ENCODE assay signal across 24 cellular contexts in genomic region chr22:45882881-45883810, GRCh38.
A peak's percentile ranks its signal among the peaks of the same experiment; 100 is the strongest.
DNase-seq lines count a peak whose midpoint lies in the region; ATAC-seq, FAIRE-seq and TF ChIP-seq lines count a peak whose summit lies in the region.
"Had no signal": no experiment of that assay in that cellular context is flagged by ENCODE, and none has a peak within 500 bp of the region (broad histone marks: within the 10 kb centered on the region; RNA-seq: fewer than 3 reads in every experiment).

No MANE protein-coding gene starts in this region.

- FAIRE-seq in urothelium cell line (lab: Jason Lieb, UNC), result no peak

- peak; percentile 63 for DNase-seq in Right ventricle myocardium superior
- no peak for DNase-seq in left cardiac atrium
- peak; percentile 46 for DNase-seq in ecto neural progenitor cell (ENCODE audit: low spot score)
- DNase-seq in lower lobe of right lung, result peak; percentile 42
- DNase-seq in upper lobe of right lung, result peak; percentile 59
- no peak for DNase-seq in NCI-H1436 treated with DMSO at 0.1 percent for 48 hours (lab: John Stamatoyannopoulos, UW)
- no peak for DNase-seq in urothelium cell line (ENCODE audit: low spot score)
- DNase-seq: activated CD4-positive, alpha-beta T cell treated with anti-CD3 and anti-CD28 coated beads, Interleukin-2, amount 50 U/mL, for 4 hours; effector CD4-positive, alpha-beta T cell; hippocampal formation; immature natural killer cell; NCI-H1092 treated with DMSO at 0.1 percent for 48 hours; NCI-H1930; NCI-H226; RPMI8226; stimulated activated CD4-positive, alpha-beta T cell treated with anti-CD3 and anti-CD28 coated beads, Interleukin-12 subunit alpha, Interleukin-12 subunit beta, amount 100 ng/mL, for 4 hours; stimulated activated CD4-positive, alpha-beta T cell treated with anti-CD3 and anti-CD28 coated beads, Interleukin-4, amount 100 ng/mL, for 24 hours; stimulated activated naive CD4-positive, alpha-beta T cell; testis had no signal

- intact Hi-C loops in Right ventricle myocardium superior (cut with DNase I), result no loop called here
- intact Hi-C loops in left cardiac atrium (cut with DNase I), result no loop called here
- intact Hi-C loops in lower lobe of right lung (cut with DNase I), result no loop called here
- intact Hi-C loops in upper lobe of right lung (cut with DNase I), result no loop called here

- no peak overlapping the region for H3K4me3 ChIP-seq in lower lobe of right lung
- H3K4me3 ChIP-seq in upper lobe of right lung, result no peak overlapping the region
- H3K4me3 ChIP-seq: BLaER1 treated with 17β-estradiol and CSF1 and Interleukin-3, amounts not matched to agents 10 nM and 100 nM; gastrocnemius medialis; testis had no signal

- H3K27ac ChIP-seq in lower lobe of right lung (no peak overlapping the region), upper lobe of right lung (no peak overlapping the region)
- H3K27ac ChIP-seq: BLaER1 treated with 17β-estradiol and CSF1 and Interleukin-3, amounts not matched to agents 10 nM and 100 nM; gastrocnemius medialis; neutrophil; testis had no signal

- no peak for TF ChIP-seq CTCF in lower lobe of right lung (IDR thresholded peaks at IDR 0.05)
- no peak for TF ChIP-seq CTCF in upper lobe of right lung (IDR thresholded peaks at IDR 0.05)

- peak; percentile 26 for ATAC-seq in Right ventricle myocardium superior (ENCODE audit: poor library complexity)
- ATAC-seq in left cardiac atrium, result no peak
- no peak for ATAC-seq in lower lobe of right lung
- no peak for ATAC-seq in upper lobe of right lung
- no peak for ATAC-seq in HG02642 (IDR thresholded peaks at IDR 0.05; ENCODE audit: poor library complexity, unreplicated experiment)
- ATAC-seq: gastrocnemius medialis had no signal

- H3K4me1 ChIP-seq in lower lobe of right lung (peaks cover 6% of the 10 kb centered on the region), upper lobe of right lung (peaks cover 4% of the 10 kb centered on the region)
- H3K4me1 ChIP-seq: Caco-2 had no signal

- H3K27me3 ChIP-seq in lower lobe of right lung (ENCODE audit: low read depth) (peaks cover 67% of the 10 kb centered on the region), upper lobe of right lung (peaks cover 50% of the 10 kb centered on the region)
- H3K27me3 ChIP-seq: testis had no signal

- H3K9me3 ChIP-seq in lower lobe of right lung (no peaks in the 10 kb centered on the region), upper lobe of right lung (no peaks in the 10 kb centered on the region)
- H3K9me3 ChIP-seq: BLaER1 treated with 17β-estradiol and CSF1 and Interleukin-3, amounts not matched to agents 10 nM and 100 nM; Caco-2; gastrocnemius medialis; neutrophil; testis had no signal

- H3K36me3 ChIP-seq in lower lobe of right lung, result no peaks in the 10 kb centered on the region
- H3K36me3 ChIP-seq in upper lobe of right lung, result no peaks in the 10 kb centered on the region
- H3K36me3 ChIP-seq: BLaER1 treated with 17β-estradiol and CSF1 and Interleukin-3, amounts not matched to agents 10 nM and 100 nM; gastrocnemius medialis; neutrophil had no signal

Comparison
In these comparisons a context has a peak if more than half of its experiments do, and no peak if none do; other contexts are left out.
1. DNase-seq: peak in Right ventricle myocardium superior (single experiment), ecto neural progenitor cell (single experiment), lower lobe of right lung (single experiment) and upper lobe of right lung (single experiment); none in left cardiac atrium (single experiment), NCI-H1436 treated with DMSO at 0.1 percent for 48 hours (single experiment) and urothelium cell line (single experiment).